In the genomic region with DNA sequence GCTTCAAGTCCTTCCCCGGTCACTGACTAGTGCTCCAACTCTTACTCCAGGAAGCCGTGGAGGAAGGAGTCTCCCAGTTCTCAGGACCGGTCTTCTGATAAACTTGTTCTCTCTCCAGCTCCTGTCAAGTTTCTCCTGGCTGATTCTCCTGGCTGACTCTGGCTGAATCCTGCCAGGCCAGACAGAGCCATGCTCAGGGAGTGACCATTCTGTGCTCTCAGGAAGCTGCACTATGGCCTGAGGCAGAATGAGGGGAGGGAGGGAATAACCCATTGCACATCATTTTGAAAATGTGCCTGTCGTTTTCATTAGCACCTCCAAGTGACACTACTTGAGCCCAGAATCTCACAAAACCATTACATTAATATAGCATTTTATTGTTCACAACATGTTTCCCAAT, we compare ENCODE assay signal across 14 cellular contexts.
DNase-seq lines count a peak whose midpoint lies in the region; ATAC-seq and TF ChIP-seq lines count a peak whose summit lies in the region.
"Had no signal": no experiment of that assay in that cellular context is flagged by ENCODE, and none has a peak within 500 bp of the region (broad histone marks: within the 10 kb centered on the region; RNA-seq: fewer than 3 reads in every experiment).

No MANE protein-coding gene starts in this region.

- no peaks in the 10 kb centered on the region for H3K27me3 Mint-ChIP-seq in activated CD4-positive, alpha-beta T cell treated with anti-CD3 and anti-CD28 coated beads, Interleukin-2, amount 10 ng/mL, durations not matched to agents 24 days and 14 days
- H3K27me3 Mint-ChIP-seq in natural killer cell treated with Interleukin-12 subunit alpha and Interleukin-12 subunit beta and Interleukin-15 and Interleukin-18, amount 100 ng/mL, for 72 hours = no peaks in the 10 kb centered on the region
- no peaks in the 10 kb centered on the region for H3K27me3 Mint-ChIP-seq in natural killer cell (ENCODE audit: low read depth in 2 of 2)
- no peaks in the 10 kb centered on the region for H3K27me3 Mint-ChIP-seq in activated CD8-positive, alpha-beta T cell treated with anti-CD3 and anti-CD28 coated beads, Interleukin-2, amount 10 ng/mL, durations not matched to agents 7 days and 5 days (ENCODE audit: low read depth)
- no peaks in the 10 kb centered on the region for H3K27me3 Mint-ChIP-seq in neural progenitor cell (ENCODE audit: insufficient read depth, low read depth)
- H3K27me3 Mint-ChIP-seq: CD4-positive, CD25-positive, alpha-beta regulatory T cell had no signal

- no peak overlapping the region for H3K4me2 ChIP-seq in neural progenitor cell

- peak overlapping the region; percentile 71 for H3K27ac Mint-ChIP-seq in activated CD4-positive, alpha-beta T cell treated with anti-CD3 and anti-CD28 coated beads, Interleukin-2, amount 10 ng/mL, durations not matched to agents 24 days and 14 days
- peak overlapping the region; percentile 95 to 97 for H3K27ac Mint-ChIP-seq in natural killer cell treated with Interleukin-12 subunit alpha and Interleukin-12 subunit beta and Interleukin-15 and Interleukin-18, amount 100 ng/mL, for 72 hours
- H3K27ac Mint-ChIP-seq in natural killer cell = no peak overlapping the region
- peak overlapping the region; percentile 18 for H3K27ac Mint-ChIP-seq in activated CD8-positive, alpha-beta T cell treated with anti-CD3 and anti-CD28 coated beads, Interleukin-2, amount 10 ng/mL, durations not matched to agents 7 days and 5 days
- H3K27ac Mint-ChIP-seq in neural progenitor cell = no peak overlapping the region
- H3K27ac Mint-ChIP-seq: CD4-positive, CD25-positive, alpha-beta regulatory T cell had no signal

- H3K4me1 ChIP-seq in neural progenitor cell = peaks cover 18% of the 10 kb centered on the region
- H3K4me1 ChIP-seq: HAP-1 had no signal

- no peaks in the 10 kb centered on the region for H3K79me2 ChIP-seq in neural progenitor cell (ENCODE audit: low read depth)

- H3K4me3 Mint-ChIP-seq in activated CD4-positive, alpha-beta T cell treated with anti-CD3 and anti-CD28 coated beads, Interleukin-2, amount 10 ng/mL, durations not matched to agents 24 days and 14 days = no peak overlapping the region
- H3K4me3 Mint-ChIP-seq in natural killer cell treated with Interleukin-12 subunit alpha and Interleukin-12 subunit beta and Interleukin-15 and Interleukin-18, amount 100 ng/mL, for 72 hours = peak overlapping the region; percentile 78
- H3K4me3 Mint-ChIP-seq in natural killer cell = no peak overlapping the region
- H3K4me3 Mint-ChIP-seq in activated CD8-positive, alpha-beta T cell treated with anti-CD3 and anti-CD28 coated beads, Interleukin-2, amount 10 ng/mL, durations not matched to agents 7 days and 5 days = no peak overlapping the region
- no peak overlapping the region for H3K4me3 Mint-ChIP-seq in neural progenitor cell
- H3K4me3 Mint-ChIP-seq: CD4-positive, CD25-positive, alpha-beta regulatory T cell had no signal

- peaks cover 23% of the 10 kb centered on the region for H3K36me3 Mint-ChIP-seq in activated CD4-positive, alpha-beta T cell treated with anti-CD3 and anti-CD28 coated beads, Interleukin-2, amount 10 ng/mL, durations not matched to agents 24 days and 14 days (ENCODE audit: low read depth)
- peaks cover 33% of the 10 kb centered on the region for H3K36me3 Mint-ChIP-seq in natural killer cell treated with Interleukin-12 subunit alpha and Interleukin-12 subunit beta and Interleukin-15 and Interleukin-18, amount 100 ng/mL, for 72 hours
- H3K36me3 Mint-ChIP-seq in natural killer cell = no peaks in the 10 kb centered on the region
- peaks cover 15% of the 10 kb centered on the region for H3K36me3 Mint-ChIP-seq in activated CD8-positive, alpha-beta T cell treated with anti-CD3 and anti-CD28 coated beads, Interleukin-2, amount 10 ng/mL, durations not matched to agents 7 days and 5 days (ENCODE audit: low read depth)
- H3K36me3 Mint-ChIP-seq in neural progenitor cell = no peaks in the 10 kb centered on the region

- H4K20me1 ChIP-seq in neural progenitor cell (ENCODE audit: low read depth) = no peaks in the 10 kb centered on the region
- H4K20me1 ChIP-seq: BLaER1 treated with 17β-estradiol and CSF1 and Interleukin-3, amounts not matched to agents 10 nM and 100 nM had no signal

- peak overlapping the region; percentile 40 for H2AFZ ChIP-seq in neural progenitor cell (replicated peaks)

- intact Hi-C loops in activated CD4-positive, alpha-beta T cell treated with anti-CD3 and anti-CD28 coated beads, Interleukin-2, amount 10 ng/mL, durations not matched to agents 24 days and 14 days (cut with micrococcal nuclease) = no loop called here
- intact Hi-C loops in natural killer cell (cut with micrococcal nuclease) = no loop called here

- H3K9ac ChIP-seq in neural progenitor cell = no peak overlapping the region
- H3K9ac ChIP-seq: BLaER1 treated with 17β-estradiol and CSF1 and Interleukin-3, amounts not matched to agents 10 nM and 100 nM had no signal

- POLR2A ChIA-PET in activated CD8-positive, alpha-beta T cell treated with anti-CD3 and anti-CD28 coated beads, Interleukin-2, amount 10 ng/mL, durations not matched to agents 7 days and 5 days (lab: Charles Lee) = no interaction called here

- H3K27me3 ChIP-seq in neural progenitor cell = no peaks in the 10 kb centered on the region
- H3K27me3 ChIP-seq: BLaER1 treated with 17β-estradiol and CSF1 and Interleukin-3, amounts not matched to agents 10 nM and 100 nM had no signal

- no peak overlapping the region for H3K27ac ChIP-seq in neural progenitor cell
- H3K27ac ChIP-seq: BLaER1 treated with 17β-estradiol and CSF1 and Interleukin-3, amounts not matched to agents 10 nM and 100 nM had no signal

- H3K9me3 ChIP-seq in neural progenitor cell (ENCODE audit: low read depth) = no peaks in the 10 kb centered on the region
- H3K9me3 ChIP-seq: HAP-1 had no signal

- no peak overlapping the region for H3K4me3 ChIP-seq in neural progenitor cell
- H3K4me3 ChIP-seq: BLaER1 treated with 17β-estradiol and CSF1 and Interleukin-3, amounts not matched to agents 10 nM and 100 nM; HAP-1 had no signal

- CTCF ChIA-PET in activated CD8-positive, alpha-beta T cell treated with anti-CD3 and anti-CD28 coated beads, Interleukin-2, amount 10 ng/mL, durations not matched to agents 7 days and 5 days (lab: Charles Lee) = interaction anchor here (1.6 to 2.4 kb wide), 3 partner anchors 36 to 78 kb away, joined by 5 to 10 read pairs (median 7); no protein-coding TSS in a partner anchor

- peaks cover 16% of the 10 kb centered on the region for H3F3A ChIP-seq in neural progenitor cell (ENCODE audit: low read depth)

- peaks cover 34% of the 10 kb centered on the region for H3K4me1 Mint-ChIP-seq in activated CD4-positive, alpha-beta T cell treated with anti-CD3 and anti-CD28 coated beads, Interleukin-2, amount 10 ng/mL, durations not matched to agents 24 days and 14 days
- H3K4me1 Mint-ChIP-seq in natural killer cell treated with Interleukin-12 subunit alpha and Interleukin-12 subunit beta and Interleukin-15 and Interleukin-18, amount 100 ng/mL, for 72 hours (ENCODE audit: low read depth in 2 of 2) = peaks cover 82 to 88% of the 10 kb centered on the region in 2 donors
- H3K4me1 Mint-ChIP-seq in natural killer cell = peaks cover 44 to 52% of the 10 kb centered on the region in 2 donors
- peaks cover 37% of the 10 kb centered on the region for H3K4me1 Mint-ChIP-seq in activated CD8-positive, alpha-beta T cell treated with anti-CD3 and anti-CD28 coated beads, Interleukin-2, amount 10 ng/mL, durations not matched to agents 7 days and 5 days (ENCODE audit: low read depth)
- peaks cover 7% of the 10 kb centered on the region for H3K4me1 Mint-ChIP-seq in neural progenitor cell

- H3K9me3 Mint-ChIP-seq in activated CD4-positive, alpha-beta T cell treated with anti-CD3 and anti-CD28 coated beads, Interleukin-2, amount 10 ng/mL, durations not matched to agents 24 days and 14 days = peaks cover 30% of the 10 kb centered on the region
- H3K9me3 Mint-ChIP-seq in natural killer cell treated with Interleukin-12 subunit alpha and Interleukin-12 subunit beta and Interleukin-15 and Interleukin-18, amount 100 ng/mL, for 72 hours = peaks cover 12% of the 10 kb centered on the region
- H3K9me3 Mint-ChIP-seq in natural killer cell = no peaks in the 10 kb centered on the region
- H3K9me3 Mint-ChIP-seq in activated CD8-positive, alpha-beta T cell treated with anti-CD3 and anti-CD28 coated beads, Interleukin-2, amount 10 ng/mL, durations not matched to agents 7 days and 5 days (ENCODE audit: insufficient read depth) = peaks cover 15% of the 10 kb centered on the region
- H3K9me3 Mint-ChIP-seq in neural progenitor cell = peaks cover 17% of the 10 kb centered on the region

- TF ChIP-seq CTCF in natural killer cell (IDR thresholded peaks at IDR 0.05) (no peak), neural progenitor cell (IDR thresholded peaks at IDR 0.05) (no peak)

- ATAC-seq in natural killer cell treated with Interleukin-12 subunit alpha and Interleukin-12 subunit beta and Interleukin-15 and Interleukin-18, amount 100 ng/mL, for 72 hours = peak in 1 of 2 donors; percentile 4
- no peak for ATAC-seq in natural killer cell
- no peak for ATAC-seq in activated CD8-positive, alpha-beta T cell treated with anti-CD3 and anti-CD28 coated beads, Interleukin-2, amount 10 ng/mL, durations not matched to agents 7 days and 5 days

- H3K36me3 ChIP-seq in neural progenitor cell = no peaks in the 10 kb centered on the region
- H3K36me3 ChIP-seq: HAP-1 had no signal

- no peak for DNase-seq in activated CD4-positive, alpha-beta T cell treated with anti-CD3 and anti-CD28 coated beads, Interleukin-2, amount 10 ng/mL, durations not matched to agents 24 days and 14 days
- no peak for DNase-seq in activated CD4-positive, alpha-beta T cell treated with anti-CD3 and anti-CD28 coated beads, Interleukin-2, amount 50 U/mL, for 1 hour
- peak; percentile 77 for DNase-seq in natural killer cell treated with Interleukin-12 subunit alpha and Interleukin-12 subunit beta and Interleukin-15 and Interleukin-18, amount 100 ng/mL, for 72 hours (ENCODE audit: low spot score)
- DNase-seq in natural killer cell (no peak), neural progenitor cell (ENCODE audit: low spot score) (no peak), NCI-H1436 (lab: John Stamatoyannopoulos, UW) (no peak), NCI-H524 treated with DMSO at 0.1 percent for 48 hours (lab: John Stamatoyannopoulos, UW) (no peak)
- DNase-seq in activated CD8-positive, alpha-beta T cell treated with anti-CD3 and anti-CD28 coated beads, Interleukin-2, amount 10 ng/mL, durations not matched to agents 7 days and 5 days = no peak
- DNase-seq: 8988T; ACHN; CD4-positive, CD25-positive, alpha-beta regulatory T cell; DMS53 had no signal

Comparison
In these comparisons a context has a peak if more than half of its experiments do, and no peak if none do; other contexts are left out.
1. H3K27ac Mint-ChIP-seq: peak in activated CD4-positive, alpha-beta T cell treated with anti-CD3 and anti-CD28 coated beads, Interleukin-2, amount 10 ng/mL, durations not matched to agents 24 days and 14 days (single experiment), natural killer cell treated with Interleukin-12 subunit alpha and Interleukin-12 subunit beta and Interleukin-15 and Interleukin-18, amount 100 ng/mL, for 72 hours (2 of 2) and activated CD8-positive, alpha-beta T cell treated with anti-CD3 and anti-CD28 coated beads, Interleukin-2, amount 10 ng/mL, durations not matched to agents 7 days and 5 days (single experiment); none in natural killer cell (0 of 2) and neural progenitor cell (single experiment).